8 cellular contexts compared by ENCODE assay signal in genomic region chr22:38181453-38182200, GRCh38. TPM values are rescaled to one million over a fixed set of nuclear protein-coding genes. Genes with fewer than 3 reads are reported as not detected.
DNase-seq lines count a peak whose midpoint lies in the region; ATAC-seq and TF ChIP-seq lines count a peak whose summit lies in the region.

TSS of gene PLA2G6 (minus strand) at chr22:38181830. CDS start at chr22:38169426, 12,404 bp downstream.

- no peaks in the 10 kb centered on the region for H3K36me3 ChIP-seq in KMS-11 (ENCODE audit: insufficient read depth)
- H3K36me3 ChIP-seq in Peyer's patch, result no peaks in the 10 kb centered on the region
- peaks cover 0 to 18% of the 10 kb centered on the region in 2 donors for H3K36me3 ChIP-seq in muscle layer of duodenum (ENCODE audit: control insufficient read depth in 1 of 2, insufficient read depth in 2 of 2, low read length in 2 of 2)

- TF ChIP-seq CTCF in KMS-11 (conservative IDR thresholded peaks at IDR 0.05; ENCODE audit: low read depth, low read length), result no peak
- TF ChIP-seq CTCF in Peyer's patch (IDR thresholded peaks at IDR 0.05), result peak in 1 of 6 experiments; percentile 3

- H3K9ac ChIP-seq in KMS-11, result peak within 1 kb of the TSS; percentile 96

- ATAC-seq in GM21737 (IDR thresholded peaks at IDR 0.05; ENCODE audit: unreplicated experiment) (peak; percentile 73), esophagus mucosa (peak; percentile 87)

- no peak within 1 kb of the TSS for H3K4me3 ChIP-seq in KMS-11 (IDR thresholded peaks at IDR 0.05; ENCODE audit: insufficient read depth, low read depth, low read length)
- H3K4me3 ChIP-seq in Peyer's patch, result peak within 1 kb of the TSS; percentile 61 to 68 (median 64)
- peak within 1 kb of the TSS; percentile 65 to 83 for H3K4me3 ChIP-seq in muscle layer of duodenum (ENCODE audit: low read depth in 1 of 2, low read length in 2 of 2)

- peak within 1 kb of the TSS; percentile 47 for H2AFZ ChIP-seq in KMS-11 (ENCODE audit: low read depth)

- DNase-seq in DMS53 (lab: John Stamatoyannopoulos, UW) (peak; percentile 95), Peyer's patch (peak; percentile 98 to 100 (median 99))
- DNase-seq in activated T-cell treated with anti-CD3 and anti-CD28 coated beads, Interleukin-2, amount 50 U/mL, for 48 hours, result peak; percentile 99
- peak; percentile 93 to 94 for DNase-seq in stimulated activated CD8-positive, alpha-beta memory T cell treated with anti-CD3 and anti-CD28 coated beads, Interleukin-7, amount 100 ng/mL, for 4 hours (ENCODE audit: low read depth in 2 of 2)

- peak within 1 kb of the TSS; percentile 97 for H3K4me2 ChIP-seq in KMS-11

- H3K9me3 ChIP-seq in Peyer's patch (no peaks in the 10 kb centered on the region), muscle layer of duodenum (ENCODE audit: control insufficient read depth in 1 of 2, low read length in 2 of 2) (no peaks in the 10 kb centered on the region)

- H4K20me1 ChIP-seq in KMS-11 (ENCODE audit: insufficient read depth), result no peaks in the 10 kb centered on the region

- peak within 1 kb of the TSS; percentile 91 for H3K27ac ChIP-seq in KMS-11
- H3K27ac ChIP-seq in Peyer's patch, result peak within 1 kb of the TSS; percentile 82 to 88 (median 84)
- H3K27ac ChIP-seq in muscle layer of duodenum (ENCODE audit: low read length), result peak within 1 kb of the TSS; percentile 97

- TF ChIP-seq POLR2A in Peyer's patch (IDR thresholded peaks at IDR 0.05), result peak; percentile 19 to 52

- H3K27me3 ChIP-seq in KMS-11 (ENCODE audit: insufficient read depth, low read depth) (no peaks in the 10 kb centered on the region), Peyer's patch (no peaks in the 10 kb centered on the region), muscle layer of duodenum (ENCODE audit: low read depth, low read length) (no peaks in the 10 kb centered on the region)

- peaks cover 55% of the 10 kb centered on the region for H3K4me1 ChIP-seq in KMS-11 (ENCODE audit: low read depth, poor library complexity, severe bottlenecking)
- H3K4me1 ChIP-seq in Peyer's patch, result peaks cover 0 to 28% (median 2%) of the 10 kb centered on the region in 4 donors
- peaks cover 12 to 21% of the 10 kb centered on the region in 2 donors for H3K4me1 ChIP-seq in muscle layer of duodenum (ENCODE audit: control insufficient read depth in 1 of 2, insufficient read depth in 2 of 2, low read length in 2 of 2)

- no peaks in the 10 kb centered on the region for H3K79me2 ChIP-seq in KMS-11 (ENCODE audit: insufficient read depth, low read depth)

RNA-seq across cellular contexts. Expression of gene PLA2G6, which starts in this region (rescaled TPM):
- 100 to 1,000 TPM in 1 of 4 donors, 10 to 100 TPM in 3; 19.3 to 102 (median 60.6) TPM for total RNA-seq in Peyer's patch
- total RNA-seq in esophagus mucosa, result 12.8 TPM
